In genomic region chr10:54148508-54148907, GRCh38 we compare ENCODE assay signal across 28 cellular contexts.
"Had no signal": no experiment of that assay in that cellular context is flagged by ENCODE, and none has a peak within 500 bp of the region (broad histone marks: within the 10 kb centered on the region; RNA-seq: fewer than 3 reads in every experiment).

No MANE protein-coding gene starts in this region.

- ATAC-seq: effector memory CD8-positive, alpha-beta T cell; esophagus mucosa; foreskin keratinocyte; gastrocnemius medialis; gastroesophageal sphincter; heart left ventricle; heart right ventricle had no signal

- H3K27ac ChIP-seq: colonic mucosa, coronary artery, dorsolateral prefrontal cortex, epithelial cell of prostate, esophagus muscularis mucosa, esophagus squamous epithelium, foreskin keratinocyte, gastrocnemius medialis, gastroesophageal sphincter, heart left ventricle, heart right ventricle had no signal

- H3K27me3 ChIP-seq: colonic mucosa, esophagus muscularis mucosa, esophagus squamous epithelium, foreskin keratinocyte, gastrocnemius medialis, gastroesophageal sphincter, heart left ventricle, heart right ventricle had no signal

- DNase-seq: colonic mucosa; cortex of kidney; dermis blood vessel endothelial cell; dorsolateral prefrontal cortex; effector CD4-positive, alpha-beta T cell; effector CD8-positive, alpha-beta T cell; effector memory CD4-positive, alpha-beta T cell; effector memory CD8-positive, alpha-beta T cell; endodermal cell; erythroblast; esophagus squamous epithelium; foreskin fibroblast; foreskin keratinocyte; foreskin melanocyte; gastrocnemius medialis; head of caudate nucleus; heart left ventricle; heart right ventricle had no signal

- H3K27ac Mint-ChIP-seq: dendritic cell treated with granulocyte-macrophage colony-stimulating factor and Interleukin-4, amounts not matched to agents 40 ng/mL and 50 ng/mL, for 4 days; effector memory CD8-positive, alpha-beta T cell; endodermal cell had no signal

- H3K4me3 ChIP-seq: colonic mucosa, coronary artery, dorsolateral prefrontal cortex, esophagus muscularis mucosa, esophagus squamous epithelium, gastrocnemius medialis, gastroesophageal sphincter, heart left ventricle, heart right ventricle had no signal

- H3K4me1 Mint-ChIP-seq: endodermal cell had no signal

- H3K36me3 ChIP-seq: colonic mucosa, esophagus muscularis mucosa, esophagus squamous epithelium, gastrocnemius medialis, gastroesophageal sphincter, heart left ventricle, heart right ventricle had no signal

- FAIRE-seq: colon, endometrium, endothelial cell of umbilical vein, frontal cortex had no signal

- H3K4me1 ChIP-seq: colonic mucosa, esophagus muscularis mucosa, esophagus squamous epithelium, foreskin keratinocyte, gastrocnemius medialis, gastroesophageal sphincter, heart left ventricle, heart right ventricle had no signal

- H3K4me3 Mint-ChIP-seq: dendritic cell treated with granulocyte-macrophage colony-stimulating factor and Interleukin-4, amounts not matched to agents 40 ng/mL and 50 ng/mL, for 4 days; effector memory CD8-positive, alpha-beta T cell; endodermal cell had no signal

- H3K9me3 ChIP-seq: colonic mucosa, esophagus muscularis mucosa, esophagus squamous epithelium, gastrocnemius medialis, gastroesophageal sphincter, heart left ventricle, heart right ventricle had no signal

- H3K27me3 Mint-ChIP-seq: dendritic cell treated with granulocyte-macrophage colony-stimulating factor and Interleukin-4, amounts not matched to agents 40 ng/mL and 50 ng/mL, for 4 days; effector memory CD8-positive, alpha-beta T cell had no signal
